9 cellular contexts compared by ENCODE assay signal in genomic region chr7:101077303-101078086, GRCh38. TPM values are rescaled to one million over a fixed set of nuclear protein-coding genes. Genes with fewer than 3 reads are reported as not detected.
DNase-seq lines count a peak whose midpoint lies in the region; ATAC-seq and TF ChIP-seq lines count a peak whose summit lies in the region.
"Had no signal": no experiment of that assay in that cellular context is flagged by ENCODE, and none has a peak within 500 bp of the region (broad histone marks: within the 10 kb centered on the region; RNA-seq: fewer than 3 reads in every experiment).

No MANE protein-coding gene starts in this region.

- H3K9ac ChIP-seq in KMS-11 = no peak overlapping the region

- no peaks in the 10 kb centered on the region for H3K36me3 Mint-ChIP-seq in CD4-positive, alpha-beta T cell (ENCODE audit: low read depth)
- H3K36me3 Mint-ChIP-seq in nephron (ENCODE audit: low read depth) = no peaks in the 10 kb centered on the region
- H3K36me3 Mint-ChIP-seq: IgD-negative memory B cell had no signal

- intact Hi-C loops in CD4-positive, alpha-beta T cell (cut with DNase I, micrococcal nuclease) = loop anchor here (5.0 kb wide), 3 partner anchors 180 to 280 kb away; partner anchors contain the start of gene ACHE (in 1 of the 2)
- intact Hi-C loops in OCI-LY7 (cut with micrococcal nuclease; ENCODE audit: unreplicated experiment) = loop anchor here (5.0 kb wide), 1 partner anchor 180 kb away; the partner anchor contains the start of gene ACHE

- H2AFZ ChIP-seq in KMS-11 (ENCODE audit: low read depth) = no peak overlapping the region
- H2AFZ ChIP-seq in OCI-LY7 (ENCODE audit: low read length) = no peak overlapping the region

- CTCF ChIA-PET in CD4-positive, alpha-beta T cell (lab: Charles Lee) = interaction anchor here (0.7 to 1.4 kb wide), 15 partner anchors 8 to 212 kb away, joined by 3 to 6 read pairs (median 4); partner anchors contain the start of genes TRIM56 and UFSP1
- CTCF ChIA-PET in OCI-LY7 (lab: Charles Lee; ENCODE audit: unreplicated experiment) = interaction anchor here (0.5 to 1.0 kb wide), 3 partner anchors 8 to 278 kb away, joined by 3 to 4 read pairs (median 3); no protein-coding TSS in a partner anchor

- ATAC-seq in CD4-positive, alpha-beta T cell (ENCODE audit: poor library complexity) = peak; percentile 99
- peak; percentile 94 for ATAC-seq in esophagus mucosa
- peak; percentile 95 for ATAC-seq in stimulated activated naive CD8-positive, alpha-beta T cell treated with anti-CD3 and anti-CD28 coated beads, Interleukin-15, Interleukin-2, amounts not matched to agents 100 U/mL and 50 U/mL, for 24 hours

- no peak overlapping the region for H3K27ac ChIP-seq in CD4-positive, alpha-beta T cell (ENCODE audit: low read depth, low read length)
- H3K27ac ChIP-seq in KMS-11 = no peak overlapping the region
- H3K27ac ChIP-seq in OCI-LY7 (ENCODE audit: low read depth, low read length, poor library complexity, severe bottlenecking) = no peak overlapping the region

- H3K79me2 ChIP-seq in KMS-11 (ENCODE audit: insufficient read depth, low read depth) = no peaks in the 10 kb centered on the region
- H3K79me2 ChIP-seq in OCI-LY7 (ENCODE audit: insufficient read depth, low read depth, low read length) = no peaks in the 10 kb centered on the region

- H3K4me3 Mint-ChIP-seq in CD4-positive, alpha-beta T cell = no peak overlapping the region
- H3K4me3 Mint-ChIP-seq in nephron = no peak overlapping the region
- H3K4me3 Mint-ChIP-seq: IgD-negative memory B cell had no signal

- H3K27ac Mint-ChIP-seq in CD4-positive, alpha-beta T cell = no peak overlapping the region
- H3K27ac Mint-ChIP-seq in nephron = no peak overlapping the region
- H3K27ac Mint-ChIP-seq: IgD-negative memory B cell had no signal

- TF ChIP-seq CTCF in CD4-positive, alpha-beta T cell (IDR thresholded peaks at IDR 0.05) = peak; percentile 87
- TF ChIP-seq CTCF in GM20000 (IDR thresholded peaks at IDR 0.05; ENCODE audit: extremely low read depth, missing control alignments) (peak; percentile 96), KMS-11 (conservative IDR thresholded peaks at IDR 0.05; ENCODE audit: low read depth, low read length) (peak; percentile 88), OCI-LY7 (conservative IDR thresholded peaks at IDR 0.05; ENCODE audit: low read length) (peak; percentile 95), nephron (IDR thresholded peaks at IDR 0.05; ENCODE audit: unreplicated experiment in 3 of 3) (peak; percentile 83 to 88 (median 84))

- no peaks in the 10 kb centered on the region for H3K9me3 Mint-ChIP-seq in CD4-positive, alpha-beta T cell
- H3K9me3 Mint-ChIP-seq in nephron = peaks cover 2% of the 10 kb centered on the region
- H3K9me3 Mint-ChIP-seq: IgD-negative memory B cell had no signal

- peak; percentile 70 to 84 (median 78) for DNase-seq in CD4-positive, alpha-beta T cell
- peak; percentile 85 for DNase-seq in GM20000 (ENCODE audit: low spot score)
- DNase-seq in OCI-LY7 (ENCODE audit: low spot score) = peak; percentile 77
- DNase-seq in activated CD8-positive, alpha-beta memory T cell treated with anti-CD3 and anti-CD28 coated beads, Interleukin-2, amount 50 U/mL, for 24 hours (ENCODE audit: extremely low read depth) = peak; percentile 67
- peak; percentile 87 for DNase-seq in stimulated activated naive CD8-positive, alpha-beta T cell treated with anti-CD3 and anti-CD28 coated beads, Interleukin-15, Interleukin-2, amounts not matched to agents 100 U/mL and 50 U/mL, for 24 hours

- H3K27me3 Mint-ChIP-seq in CD4-positive, alpha-beta T cell = peaks cover 11% of the 10 kb centered on the region
- peaks cover 16% of the 10 kb centered on the region for H3K27me3 Mint-ChIP-seq in nephron (ENCODE audit: low read depth)

- H3K4me3 ChIP-seq in KMS-11 (IDR thresholded peaks at IDR 0.05; ENCODE audit: insufficient read depth, low read depth, low read length) (no peak overlapping the region), OCI-LY7 (ENCODE audit: low read depth, low read length, poor library complexity, severe bottlenecking) (no peak overlapping the region)

- POLR2A ChIA-PET in CD4-positive, alpha-beta T cell (lab: Charles Lee) = interaction anchor here (0.6 kb wide), 1 partner anchor 1055 kb away, joined by 3 read pairs; no protein-coding TSS in a partner anchor
- POLR2A ChIA-PET in OCI-LY7 (lab: Charles Lee) = interaction anchor here (1.0 kb wide), 1 partner anchor 13 kb away, joined by 3 read pairs; no protein-coding TSS in a partner anchor

- no peaks in the 10 kb centered on the region for H3K4me1 ChIP-seq in KMS-11 (ENCODE audit: low read depth, poor library complexity, severe bottlenecking)
- H3K4me1 ChIP-seq in OCI-LY7 (ENCODE audit: insufficient read depth, low read length, poor library complexity, severe bottlenecking) = peaks cover 3% of the 10 kb centered on the region

- H3K4me1 Mint-ChIP-seq in CD4-positive, alpha-beta T cell (ENCODE audit: low read depth) = peaks cover 7% of the 10 kb centered on the region
- H3K4me1 Mint-ChIP-seq in nephron = no peaks in the 10 kb centered on the region

- no peaks in the 10 kb centered on the region for H3K27me3 ChIP-seq in CD4-positive, alpha-beta T cell (ENCODE audit: control insufficient read depth, insufficient read depth, low read length)
- peaks cover 51% of the 10 kb centered on the region for H3K27me3 ChIP-seq in KMS-11 (ENCODE audit: insufficient read depth, low read depth)

- no peaks in the 10 kb centered on the region for H3K36me3 ChIP-seq in KMS-11 (ENCODE audit: insufficient read depth)
- H3K36me3 ChIP-seq in OCI-LY7 (ENCODE audit: insufficient read depth, low read length) = no peaks in the 10 kb centered on the region

- no TSS peak for BruUV-seq in OCI-LY7 (replicated peaks; lab: Mats Ljungman, UMichigan)

- H3K4me2 ChIP-seq in KMS-11 (no peak overlapping the region), OCI-LY7 (ENCODE audit: low read length) (peak overlapping the region; percentile 14; the same call in 1 of the 2 replicates)

- H3K9me2 ChIP-seq in OCI-LY7 (ENCODE audit: insufficient read depth, low read length) = no peaks in the 10 kb centered on the region

- no peaks in the 10 kb centered on the region for H3K9me3 ChIP-seq in CD4-positive, alpha-beta T cell (ENCODE audit: control insufficient read depth, low read length)
- no peaks in the 10 kb centered on the region for H3K9me3 ChIP-seq in OCI-LY7 (ENCODE audit: low read length)

- H4K20me1 ChIP-seq in KMS-11 (ENCODE audit: insufficient read depth) = no peaks in the 10 kb centered on the region
- no peaks in the 10 kb centered on the region for H4K20me1 ChIP-seq in OCI-LY7 (ENCODE audit: insufficient read depth, low read length)

RNA-seq across cellular contexts. Expression of gene TRIM56, which starts 7.8 kb away (rescaled TPM):
- 10 to 100 TPM; 29.9 to 31.8 TPM for total RNA-seq in CD4-positive, alpha-beta T cell
- total RNA-seq in OCI-LY7 (2014; rRNA removed; shearing (Covaris generic)) = 15.6 and 16.7 TPM in 2 replicates
- total RNA-seq in OCI-LY7 (2022) = 47.3 and 51.9 TPM in 2 replicates
- total RNA-seq in esophagus mucosa = 14.3 TPM

RNA-seq across cellular contexts. Expression of gene SERPINE1, which starts 49.4 kb away (rescaled TPM):
- under 1 TPM in 1 of 2 experiments, not detected in 1; 0.11 TPM for total RNA-seq in CD4-positive, alpha-beta T cell
- total RNA-seq in OCI-LY7 (2014; rRNA removed; shearing (Covaris generic)) = not detected in 2 replicates
- total RNA-seq in OCI-LY7 (2022) = 0.30 and 0.42 TPM in 2 replicates
- total RNA-seq in esophagus mucosa = 5.3 TPM

RNA-seq across cellular contexts. Expression of gene MUC17, which starts 57.6 kb away (rescaled TPM):
- total RNA-seq in CD4-positive, alpha-beta T cell = not detected
- not detected in 2 replicates for total RNA-seq in OCI-LY7 (2014; rRNA removed; shearing (Covaris generic))
- total RNA-seq in OCI-LY7 (2022) (not detected in 2 replicates), esophagus mucosa (not detected)
